40 cellular contexts compared by ENCODE assay signal in the genomic region with DNA sequence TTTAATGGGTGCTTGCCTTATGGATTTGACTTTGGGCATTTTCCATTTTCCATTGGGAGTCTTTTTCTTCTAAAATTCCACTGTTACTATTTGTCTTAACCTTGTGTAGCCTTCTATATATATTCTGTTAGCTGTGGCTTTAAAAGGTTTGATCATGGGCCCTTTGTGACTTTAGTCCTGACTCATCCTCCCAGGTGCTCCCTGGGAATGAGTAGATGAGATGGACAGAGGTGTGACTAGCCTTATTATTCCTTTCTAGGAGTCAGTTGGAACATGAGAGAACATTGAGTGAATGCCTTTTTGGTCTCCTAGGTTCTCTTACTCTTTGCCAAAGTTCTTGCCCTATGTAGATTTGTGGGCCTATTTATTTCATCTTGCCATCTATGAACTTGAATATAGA.
"Had no signal": no experiment of that assay in that cellular context is flagged by ENCODE, and none has a peak within 500 bp of the region (broad histone marks: within the 10 kb centered on the region; RNA-seq: fewer than 3 reads in every experiment).

No MANE protein-coding gene starts in this region.

- H3K27me3 Mint-ChIP-seq: activated B cell treated with CpG ODN at 0.5 μM for 24 hours; activated CD4-positive, alpha-beta memory T cell treated with anti-CD3 and anti-CD28 coated beads, Interleukin-2, amount 10 ng/mL, durations not matched to agents 7 days and 5 days; activated CD8-positive, alpha-beta memory T cell treated with anti-CD3 and anti-CD28 coated beads, Interleukin-2, amount 10 ng/mL, durations not matched to agents 7 days and 5 days; activated T-helper 17 cell treated with anti-CD3 and anti-CD28 coated beads, Interleukin-2, amount 50 U/mL, for 72 hours; brain; central memory CD8-positive, alpha-beta T cell had no signal

- ATAC-seq: activated CD8-positive, alpha-beta memory T cell treated with anti-CD3 and anti-CD28 coated beads, Interleukin-2, amount 10 ng/mL, durations not matched to agents 7 days and 5 days; activated naive CD4-positive, alpha-beta T cell treated with anti-CD3 and anti-CD28 coated beads, Interleukin-2, amount 50 U/mL, for 72 hours; activated T-cell treated with anti-CD3 and anti-CD28 coated beads, Interleukin-2, amount 50 U/mL, for 72 hours; activated T-helper 17 cell treated with anti-CD3 and anti-CD28 coated beads, Interleukin-2, amount 50 U/mL, for 72 hours; PC-3 had no signal

- H3K4me3 Mint-ChIP-seq: activated B cell treated with CpG ODN at 0.5 μM for 24 hours; activated CD4-positive, alpha-beta memory T cell treated with anti-CD3 and anti-CD28 coated beads, Interleukin-2, amount 10 ng/mL, durations not matched to agents 7 days and 5 days; activated CD8-positive, alpha-beta memory T cell treated with anti-CD3 and anti-CD28 coated beads, Interleukin-2, amount 10 ng/mL, durations not matched to agents 7 days and 5 days; activated T-cell treated with anti-CD3 and anti-CD28 coated beads, Interleukin-2, amount 50 U/mL, for 72 hours; activated T-helper 17 cell treated with anti-CD3 and anti-CD28 coated beads, Interleukin-2, amount 50 U/mL, for 72 hours; brain; central memory CD8-positive, alpha-beta T cell had no signal

- H3K27me3 ChIP-seq: adrenal gland, cardiac muscle cell, Peyer's patch had no signal

- H3K4me1 Mint-ChIP-seq: activated B cell treated with CpG ODN at 0.5 μM for 24 hours; central memory CD8-positive, alpha-beta T cell had no signal

- H3K4me1 ChIP-seq: adrenal gland, Peyer's patch had no signal

- DNase-seq: activated B cell treated with CpG ODN at 0.5 μM for 24 hours; activated CD4-positive, alpha-beta memory T cell treated with anti-CD3 and anti-CD28 coated beads, Interleukin-2, amount 10 ng/mL, durations not matched to agents 7 days and 5 days; activated CD4-positive, alpha-beta T cell treated with anti-CD3 and anti-CD28 coated beads for 4 hours; activated CD4-positive, alpha-beta T cell treated with anti-CD3 and anti-CD28 coated beads, Interleukin-2, amount 50 U/mL, for 1 hour; activated CD4-positive, CD25-positive, alpha-beta regulatory T cell treated with anti-CD3 and anti-CD28 coated beads, Interleukin-2, amount 50 U/mL, for 72 hours; activated CD8-positive, alpha-beta memory T cell treated with anti-CD3 and anti-CD28 coated beads for 24 hours; activated CD8-positive, alpha-beta memory T cell treated with anti-CD3 and anti-CD28 coated beads, Interleukin-2, amount 10 ng/mL, durations not matched to agents 7 days and 5 days; activated gamma-delta T cell; activated naive CD4-positive, alpha-beta T cell treated with Interleukin-2 at 50 U/mL for 16 hours; activated T-cell treated with anti-CD3 and anti-CD28 coated beads, Interleukin-2, amount 50 U/mL, for 1 hour; activated T-cell treated with anti-CD3 and anti-CD28 coated beads, Interleukin-2, amount 50 U/mL, for 72 hours; adrenal gland; Kasumi-1; KG1; MM.1S; MV-4-11; NCI-H1092 treated with DMSO at 0.1 percent for 48 hours; NCI-H1417; NCI-H146; NCI-H187; NCI-H2029 treated with DMSO at 0.1 percent for 48 hours; NCI-H2107; NCI-H2171; NCI-H510A; NCI-H526; NCI-H748 treated with DMSO at 0.1 percent for 48 hours; NK-92 treated with Interleukin-12 subunit alpha and Interleukin-12 subunit beta, amount 100 ng/mL, for 24 hours; PC-3; Peyer's patch; Right ventricle myocardium superior; SW 1271; T-helper 1 cell; T-helper 2 cell; T-helper 9 cell had no signal

- H3K9me3 Mint-ChIP-seq: activated naive CD4-positive, alpha-beta T cell treated with anti-CD3 and anti-CD28 coated beads, Interleukin-2, amount 50 U/mL, for 72 hours had no signal

- H3K27ac ChIP-seq: adrenal gland, cardiac muscle cell, Peyer's patch, VCaP had no signal

- H3K27ac Mint-ChIP-seq: activated B cell treated with CpG ODN at 0.5 μM for 24 hours; activated CD4-positive, alpha-beta memory T cell treated with anti-CD3 and anti-CD28 coated beads, Interleukin-2, amount 10 ng/mL, durations not matched to agents 7 days and 5 days; activated CD8-positive, alpha-beta memory T cell treated with anti-CD3 and anti-CD28 coated beads, Interleukin-2, amount 10 ng/mL, durations not matched to agents 7 days and 5 days; activated naive CD4-positive, alpha-beta T cell treated with anti-CD3 and anti-CD28 coated beads, Interleukin-2, amount 50 U/mL, for 72 hours; activated T-cell treated with anti-CD3 and anti-CD28 coated beads, Interleukin-2, amount 50 U/mL, for 72 hours; activated T-helper 17 cell treated with anti-CD3 and anti-CD28 coated beads, Interleukin-2, amount 50 U/mL, for 72 hours; brain had no signal
